1 cellular context compared by ENCODE assay signal in genomic region chr20:44696315-44696714, GRCh38.
TF ChIP-seq lines count a peak whose summit lies in the region.

No MANE protein-coding gene starts in this region.

TF ChIP-seq in HepG2, 621 proteins besides CTCF, POLR2A, EP300 and RAD21 (continued from another document):
- no peak for TF ChIP-seq HOMEZ (CRISPR knock-in tag; IDR thresholded peaks at IDR 0.05; ENCODE audit: low read depth)
- peak; percentile 100 for TF ChIP-seq ZNF12 (CRISPR knock-in tag; IDR thresholded peaks at IDR 0.05)
- no peak for TF ChIP-seq ZMAT3 (CRISPR knock-in tag; conservative IDR thresholded peaks at IDR 0.05)
- TF ChIP-seq ZFP41 (CRISPR knock-in tag; IDR thresholded peaks at IDR 0.05; ENCODE audit: borderline replicate concordance): no peak
- TF ChIP-seq ZNF317 (CRISPR knock-in tag; IDR thresholded peaks at IDR 0.05): no peak
- no peak for TF ChIP-seq ZNF878 (CRISPR knock-in tag; IDR thresholded peaks at IDR 0.05)
- no peak for TF ChIP-seq ZNF362 (CRISPR knock-in tag; IDR thresholded peaks at IDR 0.05; ENCODE audit: borderline replicate concordance)
- no peak for TF ChIP-seq IRX3 (CRISPR knock-in tag; IDR thresholded peaks at IDR 0.05; ENCODE audit: borderline replicate concordance, low read depth)
- TF ChIP-seq NFRKB (IDR thresholded peaks at IDR 0.05): no peak
